1 cellular context compared by ENCODE assay signal in the genomic region with DNA sequence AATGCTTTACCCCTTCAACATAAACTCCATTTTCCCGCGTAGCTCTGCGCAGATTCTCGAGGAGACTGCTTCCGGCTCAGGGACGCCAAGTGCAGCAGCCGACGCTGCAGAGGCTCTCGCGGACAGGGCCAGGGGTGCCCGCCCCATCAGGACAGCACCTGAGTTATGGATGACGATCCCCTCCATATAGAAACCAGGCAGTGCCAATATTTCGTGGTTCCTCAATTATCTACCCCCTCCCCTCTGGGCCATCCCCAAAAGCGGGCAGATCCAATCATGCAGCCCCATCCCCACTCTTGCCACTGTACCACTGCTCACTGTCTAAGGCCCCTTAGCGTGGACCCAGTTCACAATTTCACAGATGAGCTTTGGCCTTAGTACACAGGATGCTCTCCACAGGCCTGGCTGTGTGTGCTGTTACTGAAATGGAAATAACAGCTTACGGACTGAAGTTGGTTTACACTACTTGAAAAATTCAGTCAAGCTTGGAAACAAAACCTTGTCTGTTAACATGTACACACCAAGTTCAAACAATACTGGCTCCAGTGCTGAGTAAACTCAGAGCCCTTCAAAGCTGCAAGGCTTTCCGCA.
TF ChIP-seq lines count a peak whose summit lies in the region.

No MANE protein-coding gene starts in this region.

TF ChIP-seq in HepG2, 621 proteins besides CTCF, POLR2A, EP300 and RAD21 (continued from another document and continues in another):
- TF ChIP-seq FOXA1 (IDR thresholded peaks at IDR 0.05) (peak; percentile 52; the same call in 1 of the 2 replicates), FOXA1 (CRISPR knock-in tag; IDR thresholded peaks at IDR 0.05) (peak; percentile 90), ZBTB38 (CRISPR knock-in tag; IDR thresholded peaks at IDR 0.05) (peak; percentile 40; the same call in 1 of the 2 replicates), SALL1 (CRISPR knock-in tag; IDR thresholded peaks at IDR 0.05) (peak; percentile 95), HOXA3 (CRISPR knock-in tag; IDR thresholded peaks at IDR 0.05) (peak; percentile 79), ZNF775 (CRISPR knock-in tag; IDR thresholded peaks at IDR 0.05; ENCODE audit: borderline replicate concordance) (no peak), ARHGAP35 (CRISPR knock-in tag; IDR thresholded peaks at IDR 0.05; ENCODE audit: borderline replicate concordance) (0 out of 2 replicates have a peak, but pooled peaks have one; percentile 24), TRAFD1 (CRISPR knock-in tag; IDR thresholded peaks at IDR 0.05; ENCODE audit: borderline replicate concordance) (0 out of 2 replicates have a peak, but pooled peaks have one; percentile 48), ZSCAN9 (CRISPR knock-in tag; IDR thresholded peaks at IDR 0.05; ENCODE audit: borderline replicate concordance) (peak; percentile 81; the same call in 1 of the 2 replicates), DR1 (CRISPR knock-in tag; IDR thresholded peaks at IDR 0.05) (0 out of 2 replicates have a peak, but pooled peaks have one; percentile 16), DPF2 (CRISPR knock-in tag; IDR thresholded peaks at IDR 0.05; ENCODE audit: borderline replicate concordance, low read depth) (peak; percentile 89), ZNF572 (CRISPR knock-in tag; IDR thresholded peaks at IDR 0.05) (0 out of 2 replicates have a peak, but pooled peaks have one; percentile 68), ZNF232 (CRISPR knock-in tag; IDR thresholded peaks at IDR 0.05; ENCODE audit: borderline replicate concordance) (peak; percentile 83; the same call in 1 of the 2 replicates), NR2F6 (IDR thresholded peaks at IDR 0.05) (peak; percentile 62), NR2F6 (CRISPR knock-in tag; IDR thresholded peaks at IDR 0.05) (peak; percentile 62), ZNF782 (CRISPR knock-in tag; IDR thresholded peaks at IDR 0.05; ENCODE audit: borderline replicate concordance) (no peak), ZSCAN31 (CRISPR knock-in tag; IDR thresholded peaks at IDR 0.05; ENCODE audit: low read depth) (no peak), ZFX (CRISPR knock-in tag; IDR thresholded peaks at IDR 0.05; ENCODE audit: low read depth) (peak; percentile 86), SOX13 (IDR thresholded peaks at IDR 0.05) (peak; percentile 26; the same call in 1 of the 2 replicates), SOX13 (CRISPR knock-in tag; conservative IDR thresholded peaks at IDR 0.05 in 1 of 2, IDR thresholded peaks at IDR 0.05 in 1 of 2) (peak in 1 of 2 experiments; percentile 92; a peak in 2 of 4 replicates), PHF5A (CRISPR knock-in tag; IDR thresholded peaks at IDR 0.05; ENCODE audit: low read depth, unreplicated experiment) (peak; percentile 47), PHF21A (CRISPR knock-in tag; IDR thresholded peaks at IDR 0.05) (peak; percentile 80), CBX5 (CRISPR knock-in tag; IDR thresholded peaks at IDR 0.05; ENCODE audit: borderline replicate concordance) (peak; percentile 76; the same call in 1 of the 2 replicates), ZNF263 (CRISPR knock-in tag; IDR thresholded peaks at IDR 0.05) (peak; percentile 66), MIXL1 (CRISPR knock-in tag; IDR thresholded peaks at IDR 0.05) (peak; percentile 83), ZBTB43 (CRISPR knock-in tag; conservative IDR thresholded peaks at IDR 0.05) (peak; percentile 94), ZNF441 (CRISPR knock-in tag; IDR thresholded peaks at IDR 0.05; ENCODE audit: borderline replicate concordance) (no peak), FOXK1 (CRISPR knock-in tag; IDR thresholded peaks at IDR 0.05; ENCODE audit: borderline replicate concordance, low read depth) (peak; percentile 80; the same call in 1 of the 2 replicates), YEATS2 (CRISPR knock-in tag; IDR thresholded peaks at IDR 0.05; ENCODE audit: borderline replicate concordance) (peak; percentile 37; the same call in 1 of the 2 replicates), NKX3-1 (CRISPR knock-in tag; IDR thresholded peaks at IDR 0.05) (peak; percentile 73; the same call in 1 of the 2 replicates), POGZ (CRISPR knock-in tag; IDR thresholded peaks at IDR 0.05) (peak; percentile 55; the same call in 1 of the 2 replicates), XRCC5 (optimal IDR thresholded peaks at IDR 0.05; ENCODE audit: low read length) (no peak), CHD4 (IDR thresholded peaks at IDR 0.05; ENCODE audit: borderline replicate concordance, low read length) (peak; percentile 52; the same call in 1 of the 2 replicates), ZNF816 (CRISPR knock-in tag; IDR thresholded peaks at IDR 0.05; ENCODE audit: borderline replicate concordance) (no peak), SAP130 (CRISPR knock-in tag; IDR thresholded peaks at IDR 0.05; ENCODE audit: low read depth) (peak; percentile 82), ZNF143 (CRISPR knock-in tag; IDR thresholded peaks at IDR 0.05) (0 out of 2 replicates have a peak, but pooled peaks have one; percentile 15), ZMYM3 (CRISPR knock-in tag; IDR thresholded peaks at IDR 0.05) (peak; percentile 72), ZNF142 (CRISPR knock-in tag; IDR thresholded peaks at IDR 0.05) (0 out of 2 replicates have a peak, but pooled peaks have one; percentile 56), NR2C2 (CRISPR knock-in tag; IDR thresholded peaks at IDR 0.05; ENCODE audit: borderline replicate concordance) (peak; percentile 33; the same call in 1 of the 2 replicates)
- TF ChIP-seq, protein P1, sequence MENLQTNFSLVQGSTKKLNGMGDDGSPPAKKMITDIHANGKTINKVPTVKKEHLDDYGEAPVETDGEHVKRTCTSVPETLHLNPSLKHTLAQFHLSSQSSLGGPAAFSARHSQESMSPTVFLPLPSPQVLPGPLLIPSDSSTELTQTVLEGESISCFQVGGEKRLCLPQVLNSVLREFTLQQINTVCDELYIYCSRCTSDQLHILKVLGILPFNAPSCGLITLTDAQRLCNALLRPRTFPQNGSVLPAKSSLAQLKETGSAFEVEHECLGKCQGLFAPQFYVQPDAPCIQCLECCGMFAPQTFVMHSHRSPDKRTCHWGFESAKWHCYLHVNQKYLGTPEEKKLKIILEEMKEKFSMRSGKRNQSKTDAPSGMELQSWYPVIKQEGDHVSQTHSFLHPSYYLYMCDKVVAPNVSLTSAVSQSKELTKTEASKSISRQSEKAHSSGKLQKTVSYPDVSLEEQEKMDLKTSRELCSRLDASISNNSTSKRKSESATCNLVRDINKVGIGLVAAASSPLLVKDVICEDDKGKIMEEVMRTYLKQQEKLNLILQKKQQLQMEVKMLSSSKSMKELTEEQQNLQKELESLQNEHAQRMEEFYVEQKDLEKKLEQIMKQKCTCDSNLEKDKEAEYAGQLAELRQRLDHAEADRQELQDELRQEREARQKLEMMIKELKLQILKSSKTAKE (CRISPR knock-in tag; IDR thresholded peaks at IDR 0.05; ENCODE audit: borderline replicate concordance), result peak; percentile 68; the same call in 1 of the 2 replicates
- TF ChIP-seq, protein P2, sequence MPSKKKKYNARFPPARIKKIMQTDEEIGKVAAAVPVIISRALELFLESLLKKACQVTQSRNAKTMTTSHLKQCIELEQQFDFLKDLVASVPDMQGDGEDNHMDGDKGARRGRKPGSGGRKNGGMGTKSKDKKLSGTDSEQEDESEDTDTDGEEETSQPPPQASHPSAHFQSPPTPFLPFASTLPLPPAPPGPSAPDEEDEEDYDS (CRISPR knock-in tag; IDR thresholded peaks at IDR 0.05), result peak; percentile 54; the same call in 1 of the 2 replicates
- TF ChIP-seq, protein P3, sequence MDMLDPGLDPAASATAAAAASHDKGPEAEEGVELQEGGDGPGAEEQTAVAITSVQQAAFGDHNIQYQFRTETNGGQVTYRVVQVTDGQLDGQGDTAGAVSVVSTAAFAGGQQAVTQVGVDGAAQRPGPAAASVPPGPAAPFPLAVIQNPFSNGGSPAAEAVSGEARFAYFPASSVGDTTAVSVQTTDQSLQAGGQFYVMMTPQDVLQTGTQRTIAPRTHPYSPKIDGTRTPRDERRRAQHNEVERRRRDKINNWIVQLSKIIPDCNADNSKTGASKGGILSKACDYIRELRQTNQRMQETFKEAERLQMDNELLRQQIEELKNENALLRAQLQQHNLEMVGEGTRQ (IDR thresholded peaks at IDR 0.05; ENCODE audit: low read depth, low read length), result no peak
- TF ChIP-seq, protein P3 (CRISPR knock-in tag; IDR thresholded peaks at IDR 0.05; ENCODE audit: borderline replicate concordance), result peak; percentile 24; the same call in 1 of the 2 replicates
- TF ChIP-seq, protein P4, sequence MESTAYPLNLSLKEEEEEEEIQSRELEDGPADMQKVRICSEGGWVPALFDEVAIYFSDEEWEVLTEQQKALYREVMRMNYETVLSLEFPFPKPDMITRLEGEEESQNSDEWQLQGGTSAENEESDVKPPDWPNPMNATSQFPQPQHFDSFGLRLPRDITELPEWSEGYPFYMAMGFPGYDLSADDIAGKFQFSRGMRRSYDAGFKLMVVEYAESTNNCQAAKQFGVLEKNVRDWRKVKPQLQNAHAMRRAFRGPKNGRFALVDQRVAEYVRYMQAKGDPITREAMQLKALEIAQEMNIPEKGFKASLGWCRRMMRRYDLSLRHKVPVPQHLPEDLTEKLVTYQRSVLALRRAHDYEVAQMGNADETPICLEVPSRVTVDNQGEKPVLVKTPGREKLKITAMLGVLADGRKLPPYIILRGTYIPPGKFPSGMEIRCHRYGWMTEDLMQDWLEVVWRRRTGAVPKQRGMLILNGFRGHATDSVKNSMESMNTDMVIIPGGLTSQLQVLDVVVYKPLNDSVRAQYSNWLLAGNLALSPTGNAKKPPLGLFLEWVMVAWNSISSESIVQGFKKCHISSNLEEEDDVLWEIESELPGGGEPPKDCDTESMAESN (CRISPR knock-in tag; conservative IDR thresholded peaks at IDR 0.05), result no peak
